8 cellular contexts compared by ENCODE assay signal in the genomic region with DNA sequence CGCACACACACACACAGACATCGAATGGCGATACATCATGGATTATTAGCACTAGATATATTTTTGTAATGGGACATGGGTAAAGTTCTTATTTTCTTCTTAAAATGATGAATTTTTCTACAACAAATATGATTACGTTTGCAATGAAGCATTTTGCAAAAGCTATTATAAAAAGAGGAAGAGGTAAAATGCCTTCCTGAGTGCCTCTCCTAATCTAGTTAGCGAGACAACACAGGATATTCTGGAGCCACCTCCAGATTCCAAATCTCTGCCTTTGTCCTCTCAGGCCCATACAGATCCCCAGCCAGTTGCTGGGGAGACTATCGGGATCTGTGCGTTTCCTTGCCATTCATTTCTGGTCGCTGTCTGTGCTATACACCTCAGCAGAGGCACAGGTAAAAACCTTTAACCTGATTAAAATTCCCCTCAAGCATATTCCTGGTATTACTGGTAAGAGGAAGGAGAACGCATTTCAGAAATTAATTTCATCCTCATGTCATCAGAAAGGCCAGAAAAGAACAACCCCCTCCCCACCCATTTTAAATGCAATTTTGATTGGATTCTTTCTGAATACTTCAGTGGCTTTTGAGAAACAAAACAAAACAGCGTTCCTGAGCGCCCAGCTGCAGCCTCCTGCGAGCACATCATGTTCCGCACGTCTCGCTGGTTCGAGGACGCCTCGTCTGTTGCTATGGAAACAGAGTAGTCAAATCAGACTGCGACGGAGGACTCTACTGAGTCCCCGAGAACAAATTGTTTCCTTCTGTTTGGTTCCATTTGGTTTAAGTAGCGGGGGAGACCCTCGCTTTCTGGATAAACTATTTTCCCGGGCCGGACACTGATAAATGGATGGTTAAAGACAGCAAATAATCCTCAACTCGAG.
A peak's percentile ranks its signal among the peaks of the same experiment; 100 is the strongest.
DNase-seq lines count a peak whose midpoint lies in the region; ATAC-seq and TF ChIP-seq lines count a peak whose summit lies in the region.

No MANE protein-coding gene starts in this region.

- ATAC-seq in GM19025 (IDR thresholded peaks at IDR 0.05; ENCODE audit: low read depth, unreplicated experiment) = peak; percentile 88
- ATAC-seq in HG03432 (IDR thresholded peaks at IDR 0.05; ENCODE audit: unreplicated experiment) = peak; percentile 96
- ATAC-seq in heart left ventricle = peak in 3 of 4 donors; percentile 65 to 93 (median 73)

- 33 to 49% (median 39%) methylated on average over 26 of the region's 26 CpGs for WGBS in heart left ventricle, 4 donors

- peak; percentile 26 for DNase-seq in AG04450 (ENCODE audit: low read depth, low spot score)
- DNase-seq in activated naive CD4-positive, alpha-beta T cell treated with Interleukin-2 at 50 U/mL for 16 hours = peak; percentile 16
- peak in 4 of 5 donors; percentile 19 to 54 (median 34) for DNase-seq in heart left ventricle
- DNase-seq in osteocyte (ENCODE audit: extremely low spot score, unreplicated experiment) = no peak
- DNase-seq in MV-4-11 (lab: John Stamatoyannopoulos, UW) = no peak
- DNase-seq in effector memory CD4-positive, alpha-beta T cell = no peak

- CTCF ChIA-PET in AG04450 (lab: Charles Lee) = interaction anchor here (0.8 to 3.0 kb wide), 3 partner anchors 7 to 126 kb away, joined by 3 to 12 read pairs (median 5); no protein-coding TSS in a partner anchor

- no peak overlapping the region for H3K27ac ChIP-seq in AG04450 (ENCODE audit: low read depth, low read length)
- no peak overlapping the region for H3K27ac ChIP-seq in heart left ventricle
- no peak overlapping the region for H3K27ac ChIP-seq in effector memory CD4-positive, alpha-beta T cell (ENCODE audit: insufficient read depth, low read length, poor library complexity, severe bottlenecking)

- peak overlapping the region; percentile 64 for H3K4me3 Mint-ChIP-seq in osteocyte (ENCODE audit: unreplicated experiment)

- peaks cover 2% of the 10 kb centered on the region for H3K27me3 Mint-ChIP-seq in osteocyte (ENCODE audit: unreplicated experiment)

- no peaks in the 10 kb centered on the region for H3K9me3 ChIP-seq in AG04450 (ENCODE audit: control insufficient read depth, insufficient read depth, low read length)
- H3K9me3 ChIP-seq in heart left ventricle = no peaks in the 10 kb centered on the region
- no peaks in the 10 kb centered on the region for H3K9me3 ChIP-seq in effector memory CD4-positive, alpha-beta T cell (ENCODE audit: control insufficient read depth, low read length)

- H3K27me3 ChIP-seq in AG04450 (ENCODE audit: control insufficient read depth, insufficient read depth, low read length) = no peaks in the 10 kb centered on the region
- peaks cover 0 to 12% (median 0%) of the 10 kb centered on the region in 9 donors for H3K27me3 ChIP-seq in heart left ventricle
- no peaks in the 10 kb centered on the region for H3K27me3 ChIP-seq in effector memory CD4-positive, alpha-beta T cell (replicated peaks; ENCODE audit: control insufficient read depth, insufficient read depth, low read length, poor library complexity, severe bottlenecking)

- peaks cover 0 to 10% (median 0%) of the 10 kb centered on the region in 12 donors for H3K4me1 ChIP-seq in heart left ventricle
- H3K4me1 ChIP-seq in effector memory CD4-positive, alpha-beta T cell (ENCODE audit: control insufficient read depth, insufficient read depth, low read length, poor library complexity, severe bottlenecking) = no peaks in the 10 kb centered on the region

- H3K27ac Mint-ChIP-seq in osteocyte (ENCODE audit: unreplicated experiment) = peak overlapping the region; percentile 59

- no peaks in the 10 kb centered on the region for H3K36me3 ChIP-seq in heart left ventricle
- H3K36me3 ChIP-seq in effector memory CD4-positive, alpha-beta T cell (ENCODE audit: control insufficient read depth, insufficient read depth, low read length) = no peaks in the 10 kb centered on the region

- H3K4me1 Mint-ChIP-seq in osteocyte (ENCODE audit: unreplicated experiment) = peaks cover 16% of the 10 kb centered on the region

- no peak for TF ChIP-seq POLR2A in heart left ventricle (IDR thresholded peaks at IDR 0.05)

- peak overlapping the region; percentile 51 for H3K4me3 ChIP-seq in AG04450 (ENCODE audit: low read depth, low read length)
- peak overlapping the region in 9 of 12 donors; percentile 16 to 47 (median 30) for H3K4me3 ChIP-seq in heart left ventricle
- no peak overlapping the region for H3K4me3 ChIP-seq in effector memory CD4-positive, alpha-beta T cell (ENCODE audit: insufficient read depth, low read depth, low read length, poor library complexity, severe bottlenecking)

- TF ChIP-seq CTCF in AG04450 (IDR thresholded peaks at IDR 0.05; ENCODE audit: low read depth, low read length) (no peak), heart left ventricle (IDR thresholded peaks at IDR 0.05) (no peak), osteocyte (IDR thresholded peaks at IDR 0.05) (no peak)

- no peaks in the 10 kb centered on the region for H3K36me3 Mint-ChIP-seq in osteocyte (ENCODE audit: unreplicated experiment)

- intact Hi-C loops in heart left ventricle (cut with DNase I) = no loop called here

- POLR2A ChIA-PET in AG04450 (lab: Yijun Ruan, JAX) = no interaction called here

- H3K9me3 Mint-ChIP-seq in osteocyte (ENCODE audit: unreplicated experiment) = no peaks in the 10 kb centered on the region

Comparison
In these comparisons a context has a peak if more than half of its experiments do, and no peak if none do; other contexts are left out.
1. DNase-seq: peak in AG04450 (single experiment), activated naive CD4-positive, alpha-beta T cell treated with Interleukin-2 at 50 U/mL for 16 hours (single experiment) and heart left ventricle (4 of 5); none in osteocyte (single experiment), MV-4-11 (single experiment) and effector memory CD4-positive, alpha-beta T cell (0 of 3).
2. Peak in every context shown above with its lines, with median percentiles within 50 percentile points of each other: ATAC-seq.